36 cellular contexts compared by ENCODE assay signal in the genomic region with DNA sequence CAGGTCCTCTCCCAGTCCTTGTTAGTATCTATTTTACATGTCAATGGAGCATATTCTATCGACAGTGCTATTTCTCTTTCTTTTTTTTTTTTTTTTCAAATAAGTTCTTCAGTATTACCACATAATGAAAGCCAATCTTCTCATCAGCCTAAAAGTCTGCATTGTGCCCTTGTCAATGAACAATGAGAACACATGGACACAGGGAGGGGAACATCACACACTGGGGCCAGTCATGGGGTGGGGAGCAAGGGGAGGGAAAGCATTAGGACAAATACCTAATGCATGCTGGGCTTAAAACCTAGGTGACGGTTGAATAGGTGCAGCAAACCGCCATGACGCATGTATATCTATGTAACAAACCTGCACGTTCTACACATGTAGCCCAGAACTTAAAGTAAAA. TPM values are rescaled to one million over a fixed set of nuclear protein-coding genes. Genes with fewer than 3 reads are reported as not detected.
"Had no signal": no experiment of that assay in that cellular context is flagged by ENCODE, and none has a peak within 500 bp of the region (broad histone marks: within the 10 kb centered on the region; RNA-seq: fewer than 3 reads in every experiment).

No MANE protein-coding gene starts in this region.

- H3K27ac Mint-ChIP-seq: immature natural killer cell; mesothelial cell of epicardium; naive thymus-derived CD4-positive, alpha-beta T cell; nephron; neural progenitor cell; stimulated activated memory B cell treated with anti-CD40 and anti-IgM and Interleukin-4, amounts not matched to agents 10 μg/mL and 1 μg/mL and 100 μg/mL, for 72 hours; type B pancreatic cell had no signal

- DNase-seq: heart left ventricle; immature natural killer cell; kidney; left colon; left lung; lower lobe of right lung; mammary epithelial cell; mesendoderm; mucosa of descending colon; naive thymus-derived CD4-positive, alpha-beta T cell; occipital lobe; ovary; psoas muscle; right lobe of liver; stimulated activated CD4-positive, alpha-beta T cell treated with anti-CD3 and anti-CD28 coated beads, Interleukin-1b, Interleukin-23, amount 100 ng/mL, for 48 hours; stimulated activated CD4-positive, alpha-beta T cell treated with anti-CD3 and anti-CD28 coated beads, Interleukin-2, amount 100 ng/mL, for 48 hours; stimulated activated CD4-positive, alpha-beta T cell treated with anti-CD3 and anti-CD28 coated beads, Interleukin-4, amount 100 ng/mL, for 4 hours; stimulated activated CD8-positive, alpha-beta memory T cell treated with anti-CD3 and anti-CD28 coated beads, Interleukin-4, amount 100 ng/mL, for 48 hours; stimulated activated naive CD4-positive, alpha-beta T cell treated with Interleukin-2 at 50 U/mL for 16 hours; stimulated activated naive CD8-positive, alpha-beta T cell treated with anti-CD3 and anti-CD28 coated beads, Interleukin-15, amount 100 ng/mL, for 72 hours; uterus had no signal

- H3K4me3 Mint-ChIP-seq: immature natural killer cell; mesothelial cell of epicardium; naive thymus-derived CD4-positive, alpha-beta T cell; nephron; neural progenitor cell; stimulated activated memory B cell treated with anti-CD40 and anti-IgM and Interleukin-4, amounts not matched to agents 10 μg/mL and 1 μg/mL and 100 μg/mL, for 72 hours; stimulated activated naive CD8-positive, alpha-beta T cell treated with anti-CD3 and anti-CD28 coated beads, Interleukin-15, amount 100 ng/mL, for 72 hours; type B pancreatic cell had no signal

- H3K36me3 Mint-ChIP-seq: immature natural killer cell; mesothelial cell of epicardium; neural progenitor cell; stimulated activated memory B cell treated with anti-CD40 and anti-IgM and Interleukin-4, amounts not matched to agents 10 μg/mL and 1 μg/mL and 100 μg/mL, for 72 hours; type B pancreatic cell had no signal

- H3K4me1 Mint-ChIP-seq: immature natural killer cell, neural progenitor cell had no signal

- H3K27me3 Mint-ChIP-seq: naive thymus-derived CD4-positive, alpha-beta T cell; stimulated activated memory B cell treated with anti-CD40 and anti-IgM and Interleukin-4, amounts not matched to agents 10 μg/mL and 1 μg/mL and 100 μg/mL, for 72 hours; stimulated activated naive CD8-positive, alpha-beta T cell treated with anti-CD3 and anti-CD28 coated beads, Interleukin-15, amount 100 ng/mL, for 72 hours; type B pancreatic cell had no signal

- H3K9me3 Mint-ChIP-seq: mesothelial cell of epicardium, nephron, neural progenitor cell, type B pancreatic cell had no signal

- ATAC-seq: heart left ventricle; left colon; left lung; lower lobe of right lung; mucosa of descending colon; naive thymus-derived CD4-positive, alpha-beta T cell; psoas muscle; right lobe of liver; stimulated activated memory B cell treated with anti-CD40 and anti-IgM and Interleukin-4, amounts not matched to agents 10 μg/mL and 1 μg/mL and 100 μg/mL, for 72 hours; stimulated activated naive CD8-positive, alpha-beta T cell treated with anti-CD3 and anti-CD28 coated beads, Interleukin-15, amount 100 ng/mL, for 72 hours had no signal

RNA-seq across cellular contexts. Expression of a gene that starts 47.7 kb away (rescaled TPM):
- total RNA-seq: heart left ventricle, kidney, left colon, left lung, liver, lower lobe of right lung, mammary epithelial cell, mesothelial cell of epicardium, mucosa of descending colon, myocyte, occipital lobe, ovary, posterior vena cava, psoas muscle, renal cortical epithelial cell, right atrium auricular region, right lobe of liver, skeletal muscle tissue, smooth muscle cell, temporal lobe, tibial nerve, ureter, uterus had no signal
- polyA plus RNA-seq: heart left ventricle; immature natural killer cell; liver; mammary epithelial cell; naive thymus-derived CD4-positive, alpha-beta T cell; ovary; psoas muscle; smooth muscle cell had no signal
